Comparison of ENCODE assay signal across 11 cellular contexts in genomic region chr1:37865348-37866119, GRCh38. TPM values are rescaled to one million over a fixed set of nuclear protein-coding genes. Genes with fewer than 3 reads are reported as not detected.
DNase-seq lines count a peak whose midpoint lies in the region; ATAC-seq and TF ChIP-seq lines count a peak whose summit lies in the region.
"Had no signal": no experiment of that assay in that cellular context is flagged by ENCODE, and none has a peak within 500 bp of the region (broad histone marks: within the 10 kb centered on the region; RNA-seq: fewer than 3 reads in every experiment).

No MANE protein-coding gene starts in this region.

- H3K27me3 Mint-ChIP-seq in stimulated activated naive CD8-positive, alpha-beta T cell treated with anti-CD3 and anti-CD28 coated beads, Interleukin-15, Interleukin-2, amounts not matched to agents 100 ng/mL and 50 ng/mL, for 24 hours: no peaks in the 10 kb centered on the region
- H3K27me3 Mint-ChIP-seq in WTC11 (ENCODE audit: low read depth): no peaks in the 10 kb centered on the region

- in situ Hi-C loops in HAP-1 (cut with MboI; ENCODE audit: low sequenced_read_pairs): no loop called here

- POLR2A ChIA-PET in WTC11 (lab: Charles Lee): no interaction called here

- H3K4me1 ChIP-seq in HAP-1: peaks cover 2% of the 10 kb centered on the region

- ATAC-seq in SK-N-SH treated with all-trans-retinoic acid at 6 μM for 48 hours: peak; percentile 19; the same call in 1 of the 3 replicates
- peak; percentile 81 for ATAC-seq in esophagus mucosa
- no peak for ATAC-seq in WTC11

- TF ChIP-seq CTCF in WTC11 (IDR thresholded peaks at IDR 0.05): no peak

- peak overlapping the region; percentile 69 for H3K27ac Mint-ChIP-seq in stimulated activated naive CD8-positive, alpha-beta T cell treated with anti-CD3 and anti-CD28 coated beads, Interleukin-15, Interleukin-2, amounts not matched to agents 100 ng/mL and 50 ng/mL, for 24 hours
- H3K27ac Mint-ChIP-seq in WTC11: no peak overlapping the region

- peaks cover 50% of the 10 kb centered on the region for H3K36me3 Mint-ChIP-seq in stimulated activated naive CD8-positive, alpha-beta T cell treated with anti-CD3 and anti-CD28 coated beads, Interleukin-15, Interleukin-2, amounts not matched to agents 100 ng/mL and 50 ng/mL, for 24 hours (ENCODE audit: low read depth)
- H3K36me3 Mint-ChIP-seq in WTC11: peaks cover 23% of the 10 kb centered on the region

- CTCF ChIA-PET in WTC11 (lab: Charles Lee): no interaction called here

- no peaks in the 10 kb centered on the region for H3K9me3 ChIP-seq in HAP-1
- H3K9me3 ChIP-seq: Peyer's patch had no signal

- H3K27me3 ChIP-seq in HAP-1 (ENCODE audit: low read depth): no peaks in the 10 kb centered on the region
- H3K27me3 ChIP-seq: Peyer's patch had no signal

- H3K4me3 ChIP-seq in HAP-1: no peak overlapping the region
- H3K4me3 ChIP-seq: Peyer's patch had no signal

- no peak overlapping the region for H3K4me3 Mint-ChIP-seq in stimulated activated naive CD8-positive, alpha-beta T cell treated with anti-CD3 and anti-CD28 coated beads, Interleukin-15, Interleukin-2, amounts not matched to agents 100 ng/mL and 50 ng/mL, for 24 hours
- no peak overlapping the region for H3K4me3 Mint-ChIP-seq in WTC11

- H3K4me1 Mint-ChIP-seq in stimulated activated naive CD8-positive, alpha-beta T cell treated with anti-CD3 and anti-CD28 coated beads, Interleukin-15, Interleukin-2, amounts not matched to agents 100 ng/mL and 50 ng/mL, for 24 hours (ENCODE audit: low read depth): peaks cover 16% of the 10 kb centered on the region
- H3K4me1 Mint-ChIP-seq in WTC11: no peaks in the 10 kb centered on the region

- H3K9me3 Mint-ChIP-seq in stimulated activated naive CD8-positive, alpha-beta T cell treated with anti-CD3 and anti-CD28 coated beads, Interleukin-15, Interleukin-2, amounts not matched to agents 100 ng/mL and 50 ng/mL, for 24 hours: no peaks in the 10 kb centered on the region
- H3K9me3 Mint-ChIP-seq in WTC11: no peaks in the 10 kb centered on the region

- DNase-seq in activated T-cell treated with anti-CD3 and anti-CD28 coated beads for 24 hours (ENCODE audit: low read depth) (peak; percentile 39), medulla oblongata (ENCODE audit: extremely low spot score) (no peak), HAP-1 (ENCODE audit: low spot score in 2 of 2) (no peak), WTC11 (ENCODE audit: low spot score) (no peak)
- no peak for DNase-seq in activated T-cell treated with anti-CD3 and anti-CD28 coated beads, Interleukin-2, amount 50 U/mL, for 1 hour
- DNase-seq: activated CD8-positive, alpha-beta memory T cell treated with anti-CD3 and anti-CD28 coated beads, Interleukin-2, amount 50 U/mL, for 48 hours; effector CD4-positive, alpha-beta T cell; Peyer's patch had no signal

- H3K36me3 ChIP-seq in HAP-1 (replicated peaks): peaks cover 36% of the 10 kb centered on the region

TF ChIP-seq in SK-N-SH treated with all-trans-retinoic acid at 6 μM for 48 hours, 23 proteins besides CTCF, POLR2A, EP300 and RAD21:
- TF ChIP-seq ZNF8 (CRISPR knock-in tag; IDR thresholded peaks at IDR 0.05) (no peak), ZFP3 (CRISPR knock-in tag; IDR thresholded peaks at IDR 0.05) (no peak), ZNF565 (CRISPR knock-in tag; conservative IDR thresholded peaks at IDR 0.05; ENCODE audit: low read depth) (no peak), POU6F1 (CRISPR knock-in tag; IDR thresholded peaks at IDR 0.05; ENCODE audit: borderline replicate concordance, low read depth) (no peak), CREB5 (CRISPR knock-in tag; IDR thresholded peaks at IDR 0.05; ENCODE audit: low read depth) (no peak), ZNF70 (CRISPR knock-in tag; IDR thresholded peaks at IDR 0.05) (no peak)

TF ChIP-seq in WTC11, 78 proteins besides CTCF, POLR2A, EP300 and RAD21:
- no peak for TF ChIP-seq USF1 (CRISPR knock-in tag; IDR thresholded peaks at IDR 0.05)
- no peak for TF ChIP-seq ZNF281 (CRISPR knock-in tag; IDR thresholded peaks at IDR 0.05)
- TF ChIP-seq MYBL2 (CRISPR knock-in tag; IDR thresholded peaks at IDR 0.05): no peak
- TF ChIP-seq CREM (CRISPR knock-in tag; IDR thresholded peaks at IDR 0.05): no peak
- no peak for TF ChIP-seq HMGA2 (CRISPR knock-in tag; IDR thresholded peaks at IDR 0.05)
- TF ChIP-seq ESRRA (CRISPR knock-in tag; IDR thresholded peaks at IDR 0.05; ENCODE audit: borderline replicate concordance): no peak
- TF ChIP-seq FOXK1 (CRISPR knock-in tag; IDR thresholded peaks at IDR 0.05): no peak

RNA-seq across cellular contexts. Expression of gene MTF1, which starts 6.1 kb away (rescaled TPM):
- total RNA-seq in esophagus mucosa: 39.3 TPM
- 10.1 to 12.2 TPM (median 10.9 TPM) in 3 replicates for total RNA-seq in WTC11 (2021)

RNA-seq across cellular contexts. Expression of gene YRDC, which starts 57.5 kb away (rescaled TPM):
- total RNA-seq in esophagus mucosa: 14.7 TPM
- 20.1 to 24.6 TPM (median 22.7 TPM) in 3 replicates for total RNA-seq in WTC11 (2021)

RNA-seq across cellular contexts. Expression of gene C1orf122, which starts 57.9 kb away (rescaled TPM):
- 46.7 TPM for total RNA-seq in esophagus mucosa
- 42.5 to 50.7 TPM (median 45.9 TPM) in 3 replicates for total RNA-seq in WTC11 (2021)
